ENCODE assay signal across 8 cellular contexts in genomic region chr3:150238995-150239612, GRCh38.
DNase-seq lines count a peak whose midpoint lies in the region; ATAC-seq and TF ChIP-seq lines count a peak whose summit lies in the region.

No MANE protein-coding gene starts in this region.

- DNase-seq in H4 (ENCODE audit: low spot score) (peak; percentile 48), NCI-H2196 (lab: John Stamatoyannopoulos, UW; ENCODE audit: unreplicated experiment) (peak; percentile 53), choroid plexus epithelial cell (ENCODE audit: low read depth) (peak; percentile 56), ovary (no peak), natural killer cell (no peak), SKM-1 treated with dmso at 0.1 percent for 144 hours (lab: John Stamatoyannopoulos, UW; ENCODE audit: unreplicated experiment) (no peak)
- no peak for DNase-seq in activated CD8-positive, alpha-beta memory T cell treated with anti-CD3 and anti-CD28 coated beads for 24 hours

- H3K4me2 ChIP-seq in parathyroid adenoma (ENCODE audit: low read length): peak overlapping the region; percentile 54

- H3K4me1 ChIP-seq in parathyroid adenoma: peaks cover 24% of the 10 kb centered on the region
- H3K4me1 ChIP-seq in ovary (ENCODE audit: insufficient read depth): no peaks in the 10 kb centered on the region

- no peak overlapping the region for H3K27ac Mint-ChIP-seq in natural killer cell

- no peak for TF ChIP-seq POLR2A in ovary (IDR thresholded peaks at IDR 0.05)

- TF ChIP-seq CTCF in choroid plexus epithelial cell (conservative IDR thresholded peaks at IDR 0.05; ENCODE audit: low read depth, low read length) (peak; percentile 73), parathyroid adenoma (IDR thresholded peaks at IDR 0.05) (peak; percentile 47), ovary (IDR thresholded peaks at IDR 0.05) (no peak), natural killer cell (IDR thresholded peaks at IDR 0.05) (no peak)

- ATAC-seq in natural killer cell: no peak

- no peaks in the 10 kb centered on the region for H3K9me3 Mint-ChIP-seq in natural killer cell

- 65 to 70% (median 67%) methylated on average over 5 of the region's 5 CpGs for WGBS in ovary, 3 donors

- H3K9me3 ChIP-seq in parathyroid adenoma (ENCODE audit: control insufficient read depth, low read length) (no peaks in the 10 kb centered on the region), ovary (no peaks in the 10 kb centered on the region)

- H3K36me3 Mint-ChIP-seq in natural killer cell: no peaks in the 10 kb centered on the region

- peak overlapping the region; percentile 47 for H2AFZ ChIP-seq in parathyroid adenoma

- H3K4me1 Mint-ChIP-seq in natural killer cell: peaks cover 0 to 5% of the 10 kb centered on the region in 2 donors

- H3K27me3 Mint-ChIP-seq in natural killer cell (ENCODE audit: low read depth in 2 of 2): peaks cover 9 to 10% of the 10 kb centered on the region in 2 donors

- no peak overlapping the region for H3K9ac ChIP-seq in parathyroid adenoma

- H3K27me3 ChIP-seq in parathyroid adenoma (ENCODE audit: control insufficient read depth, insufficient read depth, low read length) (no peaks in the 10 kb centered on the region), ovary (no peaks in the 10 kb centered on the region)

- intact Hi-C loops in ovary (cut with DNase I) (no loop called here), natural killer cell (cut with micrococcal nuclease) (no loop called here)

- H3K4me3 Mint-ChIP-seq in natural killer cell: no peak overlapping the region

- H3K27ac ChIP-seq in parathyroid adenoma: peak overlapping the region; percentile 70
- H3K27ac ChIP-seq in ovary: no peak overlapping the region

- H3K79me2 ChIP-seq in parathyroid adenoma: no peaks in the 10 kb centered on the region

- no peak for TF ChIP-seq EP300 in ovary (IDR thresholded peaks at IDR 0.05)

- no peaks in the 10 kb centered on the region for H3K36me3 ChIP-seq in parathyroid adenoma (ENCODE audit: control insufficient read depth, insufficient read depth, low read length)
- no peaks in the 10 kb centered on the region for H3K36me3 ChIP-seq in ovary

- H3K4me3 ChIP-seq in choroid plexus epithelial cell (ENCODE audit: low read depth, low read length): no peak overlapping the region
- no peak overlapping the region for H3K4me3 ChIP-seq in parathyroid adenoma (ENCODE audit: low read depth, low read length)
- no peak overlapping the region for H3K4me3 ChIP-seq in ovary

Comparison
In these comparisons a context has a peak if more than half of its experiments do, and no peak if none do; other contexts are left out.
1. DNase-seq: peak in H4 (single experiment), NCI-H2196 (single experiment) and choroid plexus epithelial cell (single experiment); none in ovary (0 of 5), natural killer cell (single experiment), SKM-1 treated with dmso at 0.1 percent for 144 hours (single experiment) and activated CD8-positive, alpha-beta memory T cell treated with anti-CD3 and anti-CD28 coated beads for 24 hours (single experiment).
2. CTCF ChIP-seq: peak in choroid plexus epithelial cell (single experiment) and parathyroid adenoma (single experiment); none in ovary (0 of 3) and natural killer cell (single experiment).